Comparison of ENCODE assay signal across 18 cellular contexts in genomic region chr2:10530607-10531239, GRCh38.
"Had no signal": no experiment of that assay in that cellular context is flagged by ENCODE, and none has a peak within 500 bp of the region (broad histone marks: within the 10 kb centered on the region; RNA-seq: fewer than 3 reads in every experiment).

No MANE protein-coding gene starts in this region.

- H3K4me1 Mint-ChIP-seq: activated CD4-positive, alpha-beta T cell treated with anti-CD3 and anti-CD28 coated beads for 36 hours; activated naive CD8-positive, alpha-beta T cell treated with anti-CD3 and anti-CD28 coated beads for 36 hours; memory B cell had no signal

- H3K27me3 Mint-ChIP-seq: activated CD4-positive, alpha-beta T cell treated with anti-CD3 and anti-CD28 coated beads for 36 hours; activated CD8-positive, alpha-beta T cell treated with anti-CD3 and anti-CD28 coated beads for 36 hours; activated naive CD8-positive, alpha-beta T cell treated with anti-CD3 and anti-CD28 coated beads for 36 hours had no signal

- H3K27ac Mint-ChIP-seq: activated CD4-positive, alpha-beta T cell treated with anti-CD3 and anti-CD28 coated beads for 36 hours; activated CD8-positive, alpha-beta T cell treated with anti-CD3 and anti-CD28 coated beads for 36 hours; activated naive CD8-positive, alpha-beta T cell treated with anti-CD3 and anti-CD28 coated beads for 36 hours; memory B cell; nephron progenitor cell; stimulated activated naive CD8-positive, alpha-beta T cell treated with anti-CD3 and anti-CD28 coated beads, Interleukin-15, amount 100 ng/mL, for 72 hours; T-helper 2 cell treated with Interferon-gamma antibody and Interleukin-4, amounts not matched to agents 5 μg/mL and 100 μg/mL, for 36 hours had no signal

- H3K4me3 Mint-ChIP-seq: activated CD4-positive, alpha-beta T cell treated with anti-CD3 and anti-CD28 coated beads for 36 hours; activated CD8-positive, alpha-beta T cell treated with anti-CD3 and anti-CD28 coated beads for 36 hours; activated naive CD8-positive, alpha-beta T cell treated with anti-CD3 and anti-CD28 coated beads for 36 hours; memory B cell; nephron progenitor cell; stimulated activated naive CD8-positive, alpha-beta T cell treated with anti-CD3 and anti-CD28 coated beads, Interleukin-15, amount 100 ng/mL, for 72 hours; T-helper 2 cell treated with Interferon-gamma antibody and Interleukin-4, amounts not matched to agents 5 μg/mL and 100 μg/mL, for 36 hours had no signal

- H3K27me3 ChIP-seq: ascending aorta, colonic mucosa, foreskin keratinocyte had no signal

- H3K9me3 ChIP-seq: ascending aorta, colonic mucosa, thoracic aorta had no signal

- H3K27ac ChIP-seq: ascending aorta, colonic mucosa, foreskin keratinocyte, thoracic aorta, VCaP had no signal

- DNase-seq: activated CD4-positive, alpha-beta T cell treated with anti-CD3 and anti-CD28 coated beads for 36 hours; activated CD8-positive, alpha-beta T cell treated with anti-CD3 and anti-CD28 coated beads for 36 hours; activated gamma-delta T cell; activated naive CD8-positive, alpha-beta T cell treated with anti-CD3 and anti-CD28 coated beads for 36 hours; colonic mucosa; foreskin keratinocyte; nephron progenitor cell; stimulated activated CD4-positive, alpha-beta T cell treated with anti-CD3 and anti-CD28 coated beads, Interleukin-2, amount 100 ng/mL, for 48 hours; stimulated activated naive CD8-positive, alpha-beta T cell treated with anti-CD3 and anti-CD28 coated beads, Interleukin-15, amount 100 ng/mL, for 72 hours; SW 1271 had no signal

- H3K9me3 Mint-ChIP-seq: activated CD8-positive, alpha-beta T cell treated with anti-CD3 and anti-CD28 coated beads for 36 hours; activated naive CD8-positive, alpha-beta T cell treated with anti-CD3 and anti-CD28 coated beads for 36 hours; memory B cell; nephron progenitor cell; stimulated activated naive CD8-positive, alpha-beta T cell treated with anti-CD3 and anti-CD28 coated beads, Interleukin-15, amount 100 ng/mL, for 72 hours; T-helper 2 cell treated with Interferon-gamma antibody and Interleukin-4, amounts not matched to agents 5 μg/mL and 100 μg/mL, for 36 hours had no signal

- H3K4me3 ChIP-seq: ascending aorta, colonic mucosa, thoracic aorta had no signal

- ATAC-seq: activated CD4-positive, alpha-beta T cell treated with anti-CD3 and anti-CD28 coated beads for 36 hours; activated CD8-positive, alpha-beta T cell treated with anti-CD3 and anti-CD28 coated beads for 36 hours; foreskin keratinocyte; left lobe of liver; stimulated activated naive CD8-positive, alpha-beta T cell treated with anti-CD3 and anti-CD28 coated beads, Interleukin-15, amount 100 ng/mL, for 72 hours had no signal

- FAIRE-seq: bronchial epithelial cell, endothelial cell of umbilical vein had no signal

- H3K36me3 ChIP-seq: ascending aorta, colonic mucosa, thoracic aorta had no signal

- H3K4me1 ChIP-seq: ascending aorta, colonic mucosa, foreskin keratinocyte had no signal

- H3K36me3 Mint-ChIP-seq: activated naive CD8-positive, alpha-beta T cell treated with anti-CD3 and anti-CD28 coated beads for 36 hours; memory B cell had no signal
